In genomic region chr1:183237046-183237445, GRCh38 we compare ENCODE assay signal across 19 cellular contexts. TPM values are rescaled to one million over a fixed set of nuclear protein-coding genes. Genes with fewer than 3 reads are reported as not detected.
DNase-seq lines count a peak whose midpoint lies in the region; FAIRE-seq and TF ChIP-seq lines count a peak whose summit lies in the region.
"Had no signal": no experiment of that assay in that cellular context is flagged by ENCODE, and none has a peak within 500 bp of the region (broad histone marks: within the 10 kb centered on the region; RNA-seq: fewer than 3 reads in every experiment).

No MANE protein-coding gene starts in this region.

- H2AK5ac ChIP-seq in trophoblast cell (ENCODE audit: low read length), result peak overlapping the region; percentile 90

- no peak overlapping the region for H3K18ac ChIP-seq in trophoblast cell (ENCODE audit: low read length)

- H3K23ac ChIP-seq in trophoblast cell (ENCODE audit: low read length), result no peak overlapping the region

- H4K20me1 ChIP-seq in GM23248 (ENCODE audit: insufficient read depth) (no peaks in the 10 kb centered on the region), astrocyte (ENCODE audit: insufficient read depth, low read length) (no peaks in the 10 kb centered on the region), hepatocyte (ENCODE audit: insufficient read depth, poor library complexity, severe bottlenecking) (no peaks in the 10 kb centered on the region)

- no peak overlapping the region for H3K4me3 Mint-ChIP-seq in astrocyte (ENCODE audit: unreplicated experiment)

- H3K9me2 ChIP-seq in GM23248 (ENCODE audit: insufficient read depth), result no peaks in the 10 kb centered on the region
- no peaks in the 10 kb centered on the region for H3K9me2 ChIP-seq in hepatocyte (replicated peaks; ENCODE audit: insufficient read depth)

- no peak for TF ChIP-seq POLR2A in testis (IDR thresholded peaks at IDR 0.05)

- no peak overlapping the region for H2BK120ac ChIP-seq in trophoblast cell (ENCODE audit: insufficient read depth, low read length, poor library complexity)

- H4K8ac ChIP-seq in trophoblast cell (ENCODE audit: low read depth, low read length), result no peak overlapping the region

- in situ Hi-C loops in GM23248 (cut with MboI), result no loop called here
- in situ Hi-C loops in brain microvascular endothelial cell (cut with HindIII; ENCODE audit: low pct_ligation_motif_present, low sequenced_read_pairs), result no loop called here

- H3F3A ChIP-seq in GM23248 (ENCODE audit: insufficient read depth), result peaks cover 82% of the 10 kb centered on the region

- TF ChIP-seq CTCF in astrocyte (IDR thresholded peaks at IDR 0.05; ENCODE audit: insufficient read depth, low read depth, low read length) (no peak), hepatocyte (IDR thresholded peaks at IDR 0.05; ENCODE audit: poor library complexity) (no peak), brain microvascular endothelial cell (IDR thresholded peaks at IDR 0.05; ENCODE audit: low read depth, low read length, missing control alignments) (no peak), testis (IDR thresholded peaks at IDR 0.05) (no peak)

- no peak for FAIRE-seq in astrocyte (lab: Jason Lieb, UNC)

- H3K14ac ChIP-seq in trophoblast cell (ENCODE audit: low read length), result no peak overlapping the region

- 96 to 98% methylated on average over 2 of the region's 2 CpGs for WGBS in GM23248 (ENCODE audit: low coverage in 1 of 2, low lambda C conversion rate in 2 of 2, missing lambda C conversion rate in 2 of 2), 2 experiments
- 98% methylated on average over 2 of the region's 2 CpGs for WGBS in hepatocyte (ENCODE audit: low lambda C conversion rate, missing lambda C conversion rate)
- no CpG with 5 or more reads among the region's 2 CpGs for WGBS in trophoblast cell (ENCODE audit: extremely low coverage, insufficient coverage, insufficient read length)
- 95 to 96% methylated on average over 2 of the region's 2 CpGs for WGBS in testis, 2 donors

- H2BK12ac ChIP-seq in trophoblast cell (ENCODE audit: low read length), result peak overlapping the region; percentile 46

- no peak overlapping the region for H3K4me3 ChIP-seq in GM23248
- no peak overlapping the region for H3K4me3 ChIP-seq in astrocyte (ENCODE audit: insufficient read depth, low read depth, low read length)
- H3K4me3 ChIP-seq in hepatocyte, result no peak overlapping the region
- no peak overlapping the region for H3K4me3 ChIP-seq in trophoblast cell (ENCODE audit: low read depth, low read length)
- no peak overlapping the region for H3K4me3 ChIP-seq in brain microvascular endothelial cell (ENCODE audit: low read depth, low read length)
- H3K4me3 ChIP-seq in testis, result no peak overlapping the region
- H3K4me3 ChIP-seq: MG63, SK-N-MC had no signal

- H3K4me1 ChIP-seq in GM23248 (ENCODE audit: insufficient read depth) (peaks cover 75% of the 10 kb centered on the region), astrocyte (ENCODE audit: insufficient read depth, low read length) (peaks cover 26% of the 10 kb centered on the region), hepatocyte (ENCODE audit: insufficient read depth) (peaks cover 22% of the 10 kb centered on the region), trophoblast cell (ENCODE audit: control insufficient read depth in 1 of 2, insufficient read depth in 2 of 2, low read length in 2 of 2) (peaks cover 12 to 17% of the 10 kb centered on the region in 2 experiments), testis (peaks cover 4% of the 10 kb centered on the region)

- no peak overlapping the region for H3K4ac ChIP-seq in trophoblast cell (ENCODE audit: low read depth, low read length)

- H3K27me3 ChIP-seq in GM23248 (replicated peaks; ENCODE audit: insufficient read depth) (no peaks in the 10 kb centered on the region), astrocyte (ENCODE audit: insufficient read depth, low read length) (no peaks in the 10 kb centered on the region), hepatocyte (no peaks in the 10 kb centered on the region), trophoblast cell (ENCODE audit: insufficient read depth, low read length) (no peaks in the 10 kb centered on the region), brain microvascular endothelial cell (replicated peaks) (no peaks in the 10 kb centered on the region), testis (no peaks in the 10 kb centered on the region)
- H3K27me3 ChIP-seq: MG63 had no signal

- H3K9ac ChIP-seq in GM23248 (no peak overlapping the region), astrocyte (ENCODE audit: low read length) (no peak overlapping the region), trophoblast cell (ENCODE audit: low read length) (no peak overlapping the region)

- H3K4me1 Mint-ChIP-seq in astrocyte (ENCODE audit: low read depth, unreplicated experiment), result peaks cover 37% of the 10 kb centered on the region

- no peak overlapping the region for H4K12ac ChIP-seq in trophoblast cell (ENCODE audit: low read depth, low read length)

- no peaks in the 10 kb centered on the region for H3K9me3 ChIP-seq in GM23248 (ENCODE audit: low read depth)
- no peaks in the 10 kb centered on the region for H3K9me3 ChIP-seq in astrocyte (ENCODE audit: insufficient read depth, low read depth, low read length)
- no peaks in the 10 kb centered on the region for H3K9me3 ChIP-seq in hepatocyte (ENCODE audit: low read depth)
- no peaks in the 10 kb centered on the region for H3K9me3 ChIP-seq in trophoblast cell (ENCODE audit: insufficient read depth, low read depth, low read length)
- no peaks in the 10 kb centered on the region for H3K9me3 ChIP-seq in testis

- H2AFZ ChIP-seq in GM23248 (no peak overlapping the region), astrocyte (ENCODE audit: low read depth, low read length) (no peak overlapping the region), hepatocyte (no peak overlapping the region), trophoblast cell (ENCODE audit: insufficient read depth, low read length, poor library complexity) (no peak overlapping the region)

- H3K27me3 Mint-ChIP-seq in astrocyte (ENCODE audit: low read depth, unreplicated experiment), result no peaks in the 10 kb centered on the region

- H3K36me3 Mint-ChIP-seq in astrocyte (ENCODE audit: low read depth, unreplicated experiment), result no peaks in the 10 kb centered on the region

- H3K9me3 Mint-ChIP-seq in astrocyte (ENCODE audit: unreplicated experiment), result no peaks in the 10 kb centered on the region

- H3K4me2 ChIP-seq in GM23248 (ENCODE audit: unreplicated experiment) (no peak overlapping the region), astrocyte (ENCODE audit: low read length) (no peak overlapping the region), hepatocyte (no peak overlapping the region), trophoblast cell (ENCODE audit: low read length) (no peak overlapping the region)

- H3K79me2 ChIP-seq in GM23248 (ENCODE audit: insufficient read depth), result no peaks in the 10 kb centered on the region
- no peaks in the 10 kb centered on the region for H3K79me2 ChIP-seq in astrocyte (ENCODE audit: insufficient read depth, low read length)
- no peaks in the 10 kb centered on the region for H3K79me2 ChIP-seq in hepatocyte
- H3K79me2 ChIP-seq in trophoblast cell (ENCODE audit: control insufficient read depth, insufficient read depth, low read length, poor library complexity), result peaks cover 3% of the 10 kb centered on the region

- H4K91ac ChIP-seq in trophoblast cell (ENCODE audit: low read depth, low read length), result peak overlapping the region; percentile 74

- peak; percentile 46 for DNase-seq in GM23248
- no peak for DNase-seq in astrocyte (ENCODE audit: low read depth)
- DNase-seq in hepatocyte (ENCODE audit: low spot score), result no peak
- DNase-seq in trophoblast cell, result no peak
- no peak for DNase-seq in brain microvascular endothelial cell
- DNase-seq in HuH-7.5 (ENCODE audit: low spot score), result no peak
- no peak for DNase-seq in NCI-H2196 (lab: John Stamatoyannopoulos, UW; ENCODE audit: unreplicated experiment)
- DNase-seq in testis, result no peak
- DNase-seq: ACHN; AML-193; DMS79 treated with DMSO at 0.1 percent for 48 hours; H7; MG63; NCI-H1105; NCI-H2081 treated with DMSO at 0.1 percent for 48 hours; NK-92 treated with Interleukin-12 subunit alpha and Interleukin-12 subunit beta, amount 100 ng/mL, for 24 hours; SHP77 had no signal

- H3K79me1 ChIP-seq in trophoblast cell (ENCODE audit: low read length), result peaks cover 23% of the 10 kb centered on the region

- intact Hi-C loops in testis (cut with DNase I; ENCODE audit: low total_unique reads), result no loop called here

- H3K27ac ChIP-seq in GM23248 (peak overlapping the region; percentile 100), astrocyte (ENCODE audit: low read depth, low read length) (no peak overlapping the region), hepatocyte (peak overlapping the region; percentile 80), trophoblast cell (ENCODE audit: low read depth, low read length) (no peak overlapping the region), brain microvascular endothelial cell (no peak overlapping the region), testis (no peak overlapping the region)
- H3K27ac ChIP-seq: C4-2B, SK-N-MC had no signal

- H2BK5ac ChIP-seq in trophoblast cell (ENCODE audit: low read depth, low read length, poor library complexity), result no peak overlapping the region

- peak overlapping the region; percentile 23 for H3K27ac Mint-ChIP-seq in astrocyte (ENCODE audit: unreplicated experiment)

- H3K36me3 ChIP-seq in GM23248 (ENCODE audit: low read depth), result no peaks in the 10 kb centered on the region
- no peaks in the 10 kb centered on the region for H3K36me3 ChIP-seq in astrocyte (ENCODE audit: insufficient read depth, low read length)
- H3K36me3 ChIP-seq in hepatocyte (replicated peaks; ENCODE audit: insufficient read depth, low read depth), result no peaks in the 10 kb centered on the region
- H3K36me3 ChIP-seq in trophoblast cell (ENCODE audit: control insufficient read depth in 1 of 2, insufficient read depth in 2 of 2, low read length in 2 of 2), result peaks cover 2% of the 10 kb centered on the region in 2 experiments
- H3K36me3 ChIP-seq in brain microvascular endothelial cell (replicated peaks), result no peaks in the 10 kb centered on the region
- H3K36me3 ChIP-seq in testis (ENCODE audit: low read depth, missing control alignments), result no peaks in the 10 kb centered on the region
- H3K36me3 ChIP-seq: MG63 had no signal

RNA-seq across cellular contexts. Expression of gene LAMC2, which starts 51.0 kb away (rescaled TPM):
- 1.9 and 2.4 TPM in 2 replicates for total RNA-seq in GM23248 (2014; rRNA removed; shearing (Covaris generic))
- polyA plus RNA-seq in GM23248 (2016; fragmentation: Nextera tagmentation; extraction: Ambion mirVana) (2.7 and 3.2 TPM in 2 replicates), hepatocyte (32.9 and 45.3 TPM in 2 replicates), testis (ENCODE audit: insufficient read depth, low read depth, low replicate concordance) (8.5 TPM)
- total RNA-seq in astrocyte (8.0 and 13.9 TPM in 2 replicates), hepatocyte (73.5 and 76.3 TPM in 2 replicates), testis (1 to 10 TPM; 1.9 to 3.4 TPM)
- 22.9 and 24.7 TPM in 2 replicates for polyA plus RNA-seq in trophoblast cell (2013)

Comparison
In these comparisons a context has a peak if more than half of its experiments do, and no peak if none do; other contexts are left out.
1. H3K27ac ChIP-seq: peak in GM23248 (single experiment) and hepatocyte (single experiment); none in astrocyte (single experiment), trophoblast cell (single experiment), brain microvascular endothelial cell (single experiment) and testis (0 of 2).